Comparison of ENCODE assay signal across 8 cellular contexts in the genomic region with DNA sequence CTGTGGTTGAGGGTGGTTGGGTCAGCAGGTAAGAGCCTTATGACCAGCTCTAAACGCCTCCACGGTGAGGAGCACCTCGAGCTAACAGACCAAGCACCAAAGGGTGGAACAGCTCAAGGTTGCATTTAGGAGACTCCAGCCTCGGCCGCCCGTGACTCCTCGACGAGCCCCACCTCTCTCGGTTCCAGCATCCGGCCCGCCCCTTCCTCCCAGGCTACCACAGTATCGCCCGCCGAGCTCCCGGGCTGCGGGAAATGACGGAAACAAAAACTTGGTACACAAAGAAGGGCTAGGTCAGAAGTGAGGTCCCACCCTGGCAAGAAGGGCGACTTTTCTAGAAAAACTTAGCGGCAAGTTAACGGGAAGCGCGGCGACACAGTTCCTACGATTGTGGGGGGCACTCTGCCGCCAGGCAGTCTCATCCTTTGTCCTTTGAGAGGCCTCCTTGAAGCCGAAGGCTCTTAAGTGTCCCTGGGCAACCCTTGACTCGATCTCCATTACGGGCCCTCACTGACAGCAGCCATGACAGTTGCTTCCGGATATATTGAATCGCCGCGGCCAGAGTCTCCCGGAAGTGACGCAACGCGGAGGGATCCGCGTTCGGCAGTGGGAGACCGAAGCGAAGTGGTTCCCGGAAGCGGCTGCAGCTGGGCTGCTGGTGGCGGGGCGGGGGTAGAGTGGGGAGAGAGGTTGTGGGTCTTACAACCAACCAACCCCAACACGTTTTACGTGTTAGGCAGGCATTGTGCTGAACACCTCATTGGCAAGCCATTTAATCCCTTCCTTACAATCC. TPM values are rescaled to one million over a fixed set of nuclear protein-coding genes. Genes with fewer than 3 reads are reported as not detected.
DNase-seq lines count a peak whose midpoint lies in the region; ATAC-seq and TF ChIP-seq lines count a peak whose summit lies in the region.

No MANE protein-coding gene starts in this region.

- CTCF ChIA-PET in GM10248 (lab: Yijun Ruan, JAX) (interaction anchor here (0.9 to 1.1 kb wide), 4 partner anchors 14 to 140 kb away, joined by 3 to 5 read pairs (median 3); partner anchors contain the start of gene ZNF518A), SK-N-SH (lab: Yijun Ruan, JAX) (interaction anchor here (0.7 to 1.8 kb wide), 3 partner anchors 40 to 72 kb away, joined by 3 to 8 read pairs (median 6); partner anchors contain the start of gene ZNF518A)

- no peaks in the 10 kb centered on the region for H3K36me3 ChIP-seq in SK-N-SH (replicated peaks in 1 of 2; ENCODE audit: control insufficient read depth in 1 of 2, insufficient read depth in 2 of 2, low read length in 1 of 2)
- no peaks in the 10 kb centered on the region for H3K36me3 ChIP-seq in HAP-1 (replicated peaks)

- H3K4me1 Mint-ChIP-seq in activated naive CD4-positive, alpha-beta T cell treated with anti-CD3 and anti-CD28 coated beads, Interleukin-2, amount 50 U/mL, for 24 hours = peaks cover 12% of the 10 kb centered on the region
- no peaks in the 10 kb centered on the region for H3K4me1 Mint-ChIP-seq in glutamatergic neuron (ENCODE audit: low read depth, unreplicated experiment)

- peaks cover 0 to 4% of the 10 kb centered on the region in 2 experiments; a peak in 2 of 4 replicates for H3K4me1 ChIP-seq in SK-N-SH (ENCODE audit: control insufficient read depth in 1 of 2, insufficient read depth in 2 of 2, low read depth in 1 of 2, low read length in 1 of 2)
- no peaks in the 10 kb centered on the region for H3K4me1 ChIP-seq in HAP-1

- peak overlapping the region; percentile 78 for H3K4me2 ChIP-seq in SK-N-SH

- H3K4me3 ChIP-seq in SK-N-SH (ENCODE audit: low read depth in 2 of 2, low read length in 1 of 2) (peak overlapping the region; percentile 81 to 82), HAP-1 (no peak overlapping the region)

- peak overlapping the region; percentile 90 for H3K4me3 Mint-ChIP-seq in activated naive CD4-positive, alpha-beta T cell treated with anti-CD3 and anti-CD28 coated beads, Interleukin-2, amount 50 U/mL, for 24 hours
- H3K4me3 Mint-ChIP-seq in glutamatergic neuron (ENCODE audit: unreplicated experiment) = peak overlapping the region; percentile 88

- no peaks in the 10 kb centered on the region for H3K9me2 ChIP-seq in SK-N-SH

- H3K9me3 Mint-ChIP-seq in activated naive CD4-positive, alpha-beta T cell treated with anti-CD3 and anti-CD28 coated beads, Interleukin-2, amount 50 U/mL, for 24 hours = no peaks in the 10 kb centered on the region
- no peaks in the 10 kb centered on the region for H3K9me3 Mint-ChIP-seq in glutamatergic neuron (ENCODE audit: unreplicated experiment)

- TF ChIP-seq CTCF in GM10248 (IDR thresholded peaks at IDR 0.05; ENCODE audit: control extremely low read depth, extremely low read depth, low read depth, missing control alignments) (no peak), SK-N-SH (IDR thresholded peaks at IDR 0.05) (no peak), glutamatergic neuron (IDR thresholded peaks at IDR 0.05; ENCODE audit: partially characterized antibody, unreplicated experiment) (no peak)

- H3K9me3 ChIP-seq in SK-N-SH (no peaks in the 10 kb centered on the region), HAP-1 (no peaks in the 10 kb centered on the region)

- H3K27me3 Mint-ChIP-seq in activated naive CD4-positive, alpha-beta T cell treated with anti-CD3 and anti-CD28 coated beads, Interleukin-2, amount 50 U/mL, for 24 hours = peaks cover 21% of the 10 kb centered on the region
- peaks cover 2% of the 10 kb centered on the region for H3K27me3 Mint-ChIP-seq in glutamatergic neuron (ENCODE audit: unreplicated experiment)

- in situ Hi-C loops in HAP-1 (cut with MboI; ENCODE audit: low sequenced_read_pairs) = no loop called here

- H3K27ac Mint-ChIP-seq in activated naive CD4-positive, alpha-beta T cell treated with anti-CD3 and anti-CD28 coated beads, Interleukin-2, amount 50 U/mL, for 24 hours = peak overlapping the region; percentile 98
- peak overlapping the region; percentile 80 for H3K27ac Mint-ChIP-seq in glutamatergic neuron (ENCODE audit: unreplicated experiment)

- no peaks in the 10 kb centered on the region for H4K20me1 ChIP-seq in SK-N-SH (ENCODE audit: insufficient read depth)

- H3K27me3 ChIP-seq in SK-N-SH (ENCODE audit: insufficient read depth) = no peaks in the 10 kb centered on the region; the same call in 1 of the 2 replicates
- H3K27me3 ChIP-seq in HAP-1 (ENCODE audit: low read depth) = peaks cover 6% of the 10 kb centered on the region

- H3K36me3 Mint-ChIP-seq in activated naive CD4-positive, alpha-beta T cell treated with anti-CD3 and anti-CD28 coated beads, Interleukin-2, amount 50 U/mL, for 24 hours = peaks cover 13% of the 10 kb centered on the region
- no peaks in the 10 kb centered on the region for H3K36me3 Mint-ChIP-seq in glutamatergic neuron (ENCODE audit: unreplicated experiment)

- DNase-seq in GM10248 (ENCODE audit: extremely low spot score) (peak; percentile 91), NCI-H1105 (lab: John Stamatoyannopoulos, UW) (peak; percentile 83), SK-N-SH (peak; percentile 89), glutamatergic neuron (peak; percentile 77), retina (peak; percentile 97), HAP-1 (ENCODE audit: low spot score in 2 of 2) (no peak)

- peak overlapping the region; percentile 98 for H2AFZ ChIP-seq in SK-N-SH (ENCODE audit: low read depth)

- H3K79me2 ChIP-seq in SK-N-SH (ENCODE audit: insufficient read depth) = no peaks in the 10 kb centered on the region

- under 1% methylated on average over 43 of the region's 47 CpGs for WGBS in SK-N-SH (ENCODE audit: low lambda C conversion rate)

- peak; percentile 83 for ATAC-seq in HG02610 (IDR thresholded peaks at IDR 0.05; ENCODE audit: unreplicated experiment)

- H3K9ac ChIP-seq in SK-N-SH = peak overlapping the region; percentile 68

- POLR2A ChIA-PET in GM10248 (lab: Yijun Ruan, JAX) (interaction anchor here (1.9 kb wide), 1 partner anchor 40 kb away, joined by 13 read pairs; the partner anchor contains the start of gene ZNF518A), SK-N-SH (lab: Yijun Ruan, JAX) (interaction anchor here (0.6 to 2.6 kb wide), 6 partner anchors 13 to 67 kb away, joined by 3 to 114 read pairs (median 4); partner anchors contain the start of genes CCNJ and ZNF518A)

- peak; percentile 4 to 53; a peak in 1 of 4 replicates for TF ChIP-seq EP300 in SK-N-SH (IDR thresholded peaks at IDR 0.05; ENCODE audit: borderline replicate concordance in 1 of 2, low read depth in 1 of 2, low read length in 1 of 2)

- peak overlapping the region; percentile 89 to 94 for H3K27ac ChIP-seq in SK-N-SH (ENCODE audit: low read depth in 2 of 2, low read length in 1 of 2)

- TF ChIP-seq RAD21 in SK-N-SH (IDR thresholded peaks at IDR 0.05; ENCODE audit: low read length) = no peak

- no peaks in the 10 kb centered on the region for H3F3A ChIP-seq in SK-N-SH (replicated peaks; ENCODE audit: insufficient read depth)

TF ChIP-seq in SK-N-SH, 30 proteins besides CTCF, POLR2A, EP300 and RAD21 (continues in another document):
- TF ChIP-seq CHD2 (IDR thresholded peaks at IDR 0.05; ENCODE audit: low read length, partially characterized antibody) (peak; percentile 97), FOXM1 (IDR thresholded peaks at IDR 0.05; ENCODE audit: low read depth) (no peak), MEF2A (IDR thresholded peaks at IDR 0.05; ENCODE audit: borderline replicate concordance, low read depth) (no peak), TCF12 (IDR thresholded peaks at IDR 0.05) (peak; percentile 43), FOSL2 (IDR thresholded peaks at IDR 0.05; ENCODE audit: borderline replicate concordance, low read depth) (no peak), SIN3A (IDR thresholded peaks at IDR 0.05; ENCODE audit: borderline replicate concordance, low read depth, low read length) (peak; percentile 97), REST (IDR thresholded peaks at IDR 0.05; ENCODE audit: low read depth, low read length) (no peak)
- TF ChIP-seq, protein P1, sequence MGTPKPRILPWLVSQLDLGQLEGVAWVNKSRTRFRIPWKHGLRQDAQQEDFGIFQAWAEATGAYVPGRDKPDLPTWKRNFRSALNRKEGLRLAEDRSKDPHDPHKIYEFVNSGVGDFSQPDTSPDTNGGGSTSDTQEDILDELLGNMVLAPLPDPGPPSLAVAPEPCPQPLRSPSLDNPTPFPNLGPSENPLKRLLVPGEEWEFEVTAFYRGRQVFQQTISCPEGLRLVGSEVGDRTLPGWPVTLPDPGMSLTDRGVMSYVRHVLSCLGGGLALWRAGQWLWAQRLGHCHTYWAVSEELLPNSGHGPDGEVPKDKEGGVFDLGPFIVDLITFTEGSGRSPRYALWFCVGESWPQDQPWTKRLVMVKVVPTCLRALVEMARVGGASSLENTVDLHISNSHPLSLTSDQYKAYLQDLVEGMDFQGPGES (IDR thresholded peaks at IDR 0.05; ENCODE audit: low read depth, low read length) = no peak

RNA-seq across cellular contexts. Expression of gene ZNF518A, which starts 40.2 kb away (rescaled TPM):
- 1.7 and 2.4 TPM in 2 replicates for polyA plus RNA-seq in SK-N-SH (2012; rRNA removed)
- polyA plus RNA-seq in SK-N-SH (2012; cell fraction: cytosol; rRNA removed) = 1.8 and 2.9 TPM in 2 replicates
- 5.3 and 11.1 TPM in 2 replicates for polyA plus RNA-seq in SK-N-SH (2012; cell fraction: nucleus; rRNA removed)
- 39.0 TPM for total RNA-seq in glutamatergic neuron (ENCODE audit: unreplicated experiment)

RNA-seq across cellular contexts. Expression of gene CCNJ, which starts 46.5 kb away (rescaled TPM):
- 4.3 and 5.6 TPM in 2 replicates for polyA plus RNA-seq in SK-N-SH (2012; rRNA removed)
- polyA plus RNA-seq in SK-N-SH (2012; cell fraction: cytosol; rRNA removed) = 4.3 and 5.2 TPM in 2 replicates
- 4.3 and 7.8 TPM in 2 replicates for polyA plus RNA-seq in SK-N-SH (2012; cell fraction: nucleus; rRNA removed)
- 42.9 TPM for total RNA-seq in glutamatergic neuron (ENCODE audit: unreplicated experiment)

Comparison
In these comparisons a context has a peak if more than half of its experiments do, and no peak if none do; other contexts are left out.
1. DNase-seq: peak in GM10248 (single experiment), NCI-H1105 (single experiment), SK-N-SH (single experiment), glutamatergic neuron (single experiment) and retina (single experiment); none in HAP-1 (0 of 2).